Comparison of ENCODE assay signal across 1 cellular context in the genomic region with DNA sequence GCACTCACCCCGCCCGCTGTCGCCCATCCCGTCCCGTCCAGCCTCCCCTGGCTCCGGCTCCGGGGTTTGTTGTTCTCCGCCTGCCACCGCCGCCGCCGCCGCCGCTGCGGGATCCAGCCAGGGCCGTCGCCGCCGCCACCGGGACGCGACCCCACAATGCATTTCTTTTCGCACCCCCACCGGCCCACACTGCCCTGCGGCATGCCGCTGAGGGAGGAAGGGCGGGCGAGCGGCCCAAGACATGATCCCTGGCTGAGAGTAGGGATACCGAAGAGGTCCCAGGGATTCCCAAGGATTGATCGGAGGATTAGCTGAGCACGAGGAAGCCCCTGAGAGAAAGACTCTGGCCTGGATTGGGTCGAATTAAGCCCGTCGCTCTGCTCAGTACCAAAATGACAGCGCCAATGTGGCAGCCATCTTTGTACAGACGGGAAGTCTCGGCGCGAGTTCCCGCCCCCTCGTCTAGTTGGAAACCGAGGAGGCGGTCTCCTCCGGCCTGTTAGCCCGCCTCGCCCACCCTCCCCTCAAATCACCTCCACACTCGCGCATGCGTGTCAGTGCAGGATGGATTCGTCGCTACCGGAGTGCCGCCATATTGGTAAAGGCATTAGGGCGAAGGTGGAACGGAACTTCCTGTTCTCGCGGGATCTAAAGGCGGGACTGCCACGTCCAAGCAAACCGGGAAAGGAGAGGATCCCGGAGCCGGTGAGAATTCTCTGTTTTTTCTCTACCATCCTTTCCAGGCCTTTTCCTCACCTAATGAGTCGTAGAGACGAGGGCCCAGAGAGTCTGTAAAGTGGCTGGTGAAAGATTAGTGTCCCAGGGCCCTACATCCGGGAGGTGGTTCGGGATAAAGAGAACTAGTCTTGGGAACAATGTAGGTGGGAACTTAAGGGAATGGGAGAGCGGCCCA.
TF ChIP-seq lines count a peak whose summit lies in the region.

Gene RXRB (minus strand): TSS at position 432 of the 913 bp plus-strand sequence. CDS start 189 bp downstream, at position 243.
A gene with protein sequence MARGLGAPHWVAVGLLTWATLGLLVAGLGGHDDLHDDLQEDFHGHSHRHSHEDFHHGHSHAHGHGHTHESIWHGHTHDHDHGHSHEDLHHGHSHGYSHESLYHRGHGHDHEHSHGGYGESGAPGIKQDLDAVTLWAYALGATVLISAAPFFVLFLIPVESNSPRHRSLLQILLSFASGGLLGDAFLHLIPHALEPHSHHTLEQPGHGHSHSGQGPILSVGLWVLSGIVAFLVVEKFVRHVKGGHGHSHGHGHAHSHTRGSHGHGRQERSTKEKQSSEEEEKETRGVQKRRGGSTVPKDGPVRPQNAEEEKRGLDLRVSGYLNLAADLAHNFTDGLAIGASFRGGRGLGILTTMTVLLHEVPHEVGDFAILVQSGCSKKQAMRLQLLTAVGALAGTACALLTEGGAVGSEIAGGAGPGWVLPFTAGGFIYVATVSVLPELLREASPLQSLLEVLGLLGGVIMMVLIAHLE (plus strand): TSS at position 634 of the 913 bp plus-strand sequence. CDS start 379 bp downstream, outside the sequence.

TF ChIP-seq in HepG2, 621 proteins besides CTCF, POLR2A, EP300 and RAD21 (continued from another document and continues in another):
- TF ChIP-seq, protein P1, sequence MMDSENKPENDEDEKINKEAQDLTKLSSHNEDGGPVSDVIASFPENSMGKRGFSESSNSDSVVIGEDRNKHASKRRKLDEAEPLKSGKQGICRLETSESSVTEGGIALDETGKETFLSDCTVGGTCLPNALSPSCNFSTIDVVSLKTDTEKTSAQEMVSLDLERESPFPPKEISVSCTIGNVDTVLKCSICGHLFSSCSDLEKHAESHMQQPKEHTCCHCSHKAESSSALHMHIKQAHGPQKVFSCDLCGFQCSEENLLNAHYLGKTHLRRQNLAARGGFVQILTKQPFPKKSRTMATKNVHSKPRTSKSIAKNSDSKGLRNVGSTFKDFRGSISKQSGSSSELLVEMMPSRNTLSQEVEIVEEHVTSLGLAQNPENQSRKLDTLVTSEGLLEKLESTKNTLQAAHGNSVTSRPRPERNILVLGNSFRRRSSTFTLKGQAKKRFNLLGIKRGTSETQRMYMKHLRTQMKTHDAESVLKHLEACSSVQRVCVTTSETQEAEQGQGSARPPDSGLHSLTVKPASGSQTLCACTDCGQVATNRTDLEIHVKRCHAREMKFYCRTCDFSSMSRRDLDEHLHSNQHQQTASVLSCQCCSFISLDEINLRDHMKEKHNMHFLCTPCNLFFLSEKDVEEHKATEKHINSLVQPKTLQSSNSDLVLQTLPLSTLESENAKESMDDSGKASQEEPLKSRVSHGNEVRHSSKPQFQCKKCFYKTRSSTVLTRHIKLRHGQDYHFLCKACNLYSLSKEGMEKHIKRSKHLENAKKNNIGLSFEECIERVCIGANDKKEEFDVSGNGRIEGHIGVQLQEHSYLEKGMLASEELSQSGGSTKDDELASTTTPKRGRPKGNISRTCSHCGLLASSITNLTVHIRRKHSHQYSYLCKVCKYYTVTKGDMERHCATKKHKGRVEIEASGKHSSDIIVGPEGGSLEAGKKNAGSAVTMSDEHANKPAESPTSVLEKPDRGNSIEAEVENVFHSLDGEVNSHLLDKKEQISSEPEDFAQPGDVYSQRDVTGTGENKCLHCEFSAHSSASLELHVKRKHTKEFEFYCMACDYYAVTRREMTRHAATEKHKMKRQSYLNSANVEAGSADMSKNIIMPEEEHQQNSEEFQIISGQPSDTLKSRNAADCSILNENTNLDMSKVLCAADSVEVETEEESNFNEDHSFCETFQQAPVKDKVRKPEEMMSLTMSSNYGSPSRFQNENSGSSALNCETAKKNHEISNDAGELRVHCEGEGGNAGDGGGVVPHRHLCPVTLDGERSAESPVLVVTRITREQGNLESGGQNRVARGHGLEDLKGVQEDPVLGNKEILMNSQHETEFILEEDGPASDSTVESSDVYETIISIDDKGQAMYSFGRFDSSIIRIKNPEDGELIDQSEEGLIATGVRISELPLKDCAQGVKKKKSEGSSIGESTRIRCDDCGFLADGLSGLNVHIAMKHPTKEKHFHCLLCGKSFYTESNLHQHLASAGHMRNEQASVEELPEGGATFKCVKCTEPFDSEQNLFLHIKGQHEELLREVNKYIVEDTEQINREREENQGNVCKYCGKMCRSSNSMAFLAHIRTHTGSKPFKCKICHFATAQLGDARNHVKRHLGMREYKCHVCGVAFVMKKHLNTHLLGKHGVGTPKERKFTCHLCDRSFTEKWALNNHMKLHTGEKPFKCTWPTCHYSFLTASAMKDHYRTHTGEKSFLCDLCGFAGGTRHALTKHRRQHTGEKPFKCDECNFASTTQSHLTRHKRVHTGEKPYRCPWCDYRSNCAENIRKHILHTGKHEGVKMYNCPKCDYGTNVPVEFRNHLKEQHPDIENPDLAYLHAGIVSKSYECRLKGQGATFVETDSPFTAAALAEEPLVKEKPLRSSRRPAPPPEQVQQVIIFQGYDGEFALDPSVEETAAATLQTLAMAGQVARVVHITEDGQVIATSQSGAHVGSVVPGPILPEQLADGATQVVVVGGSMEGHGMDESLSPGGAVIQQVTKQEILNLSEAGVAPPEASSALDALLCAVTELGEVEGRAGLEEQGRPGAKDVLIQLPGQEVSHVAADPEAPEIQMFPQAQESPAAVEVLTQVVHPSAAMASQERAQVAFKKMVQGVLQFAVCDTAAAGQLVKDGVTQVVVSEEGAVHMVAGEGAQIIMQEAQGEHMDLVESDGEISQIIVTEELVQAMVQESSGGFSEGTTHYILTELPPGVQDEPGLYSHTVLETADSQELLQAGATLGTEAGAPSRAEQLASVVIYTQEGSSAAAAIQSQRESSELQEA (CRISPR knock-in tag; IDR thresholded peaks at IDR 0.05; ENCODE audit: not compliant biosample characterization): peak; percentile 88
- TF ChIP-seq HOXA7 (CRISPR knock-in tag; IDR thresholded peaks at IDR 0.05) (no peak), ZNF3 (CRISPR knock-in tag; IDR thresholded peaks at IDR 0.05) (peak; percentile 34; the same call in 1 of the 2 replicates), ZBTB40 (IDR thresholded peaks at IDR 0.05) (no peak), ZBTB40 (CRISPR knock-in tag; IDR thresholded peaks at IDR 0.05) (peak; percentile 90), MAFG (CRISPR knock-in tag; IDR thresholded peaks at IDR 0.05) (no peak), ZSCAN25 (CRISPR knock-in tag; IDR thresholded peaks at IDR 0.05) (peak; percentile 84), MAFF (IDR thresholded peaks at IDR 0.05; ENCODE audit: low read depth, low read length) (no peak), IKZF1 (IDR thresholded peaks at IDR 0.05) (no peak), ZBTB7A (CRISPR knock-in tag; IDR thresholded peaks at IDR 0.05) (peak; percentile 34; the same call in 1 of the 2 replicates), HMGA1 (CRISPR knock-in tag; conservative IDR thresholded peaks at IDR 0.05) (no peak), ZNF703 (CRISPR knock-in tag; IDR thresholded peaks at IDR 0.05; ENCODE audit: borderline replicate concordance) (peak; percentile 95; the same call in 1 of the 2 replicates), RBAK (CRISPR knock-in tag; IDR thresholded peaks at IDR 0.05) (0 out of 2 replicates have a peak, but pooled peaks have one; percentile 63), ZNF672 (CRISPR knock-in tag; IDR thresholded peaks at IDR 0.05) (no peak), E2F2 (CRISPR knock-in tag; IDR thresholded peaks at IDR 0.05; ENCODE audit: borderline replicate concordance) (peak; percentile 83), TBL1XR1 (IDR thresholded peaks at IDR 0.05; ENCODE audit: borderline replicate concordance, low read length, partially characterized antibody) (peak; percentile 36), GLMP (CRISPR knock-in tag; IDR thresholded peaks at IDR 0.05; ENCODE audit: borderline replicate concordance) (no peak), RXRB (CRISPR knock-in tag; IDR thresholded peaks at IDR 0.05; ENCODE audit: borderline replicate concordance) (peak; percentile 79), SALL1 (CRISPR knock-in tag; IDR thresholded peaks at IDR 0.05) (peak; percentile 83)
- TF ChIP-seq, protein P2, sequence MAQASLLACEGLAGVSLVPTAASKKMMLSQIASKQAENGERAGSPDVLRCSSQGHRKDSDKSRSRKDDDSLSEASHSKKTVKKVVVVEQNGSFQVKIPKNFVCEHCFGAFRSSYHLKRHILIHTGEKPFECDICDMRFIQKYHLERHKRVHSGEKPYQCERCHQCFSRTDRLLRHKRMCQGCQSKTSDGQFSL (CRISPR knock-in tag; IDR thresholded peaks at IDR 0.05): peak; percentile 100
- TF ChIP-seq, protein P3, sequence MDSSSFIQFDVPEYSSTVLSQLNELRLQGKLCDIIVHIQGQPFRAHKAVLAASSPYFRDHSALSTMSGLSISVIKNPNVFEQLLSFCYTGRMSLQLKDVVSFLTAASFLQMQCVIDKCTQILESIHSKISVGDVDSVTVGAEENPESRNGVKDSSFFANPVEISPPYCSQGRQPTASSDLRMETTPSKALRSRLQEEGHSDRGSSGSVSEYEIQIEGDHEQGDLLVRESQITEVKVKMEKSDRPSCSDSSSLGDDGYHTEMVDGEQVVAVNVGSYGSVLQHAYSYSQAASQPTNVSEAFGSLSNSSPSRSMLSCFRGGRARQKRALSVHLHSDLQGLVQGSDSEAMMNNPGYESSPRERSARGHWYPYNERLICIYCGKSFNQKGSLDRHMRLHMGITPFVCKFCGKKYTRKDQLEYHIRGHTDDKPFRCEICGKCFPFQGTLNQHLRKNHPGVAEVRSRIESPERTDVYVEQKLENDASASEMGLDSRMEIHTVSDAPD (CRISPR knock-in tag; IDR thresholded peaks at IDR 0.05): no peak; the same call in 1 of the 2 replicates
- TF ChIP-seq, protein P4, sequence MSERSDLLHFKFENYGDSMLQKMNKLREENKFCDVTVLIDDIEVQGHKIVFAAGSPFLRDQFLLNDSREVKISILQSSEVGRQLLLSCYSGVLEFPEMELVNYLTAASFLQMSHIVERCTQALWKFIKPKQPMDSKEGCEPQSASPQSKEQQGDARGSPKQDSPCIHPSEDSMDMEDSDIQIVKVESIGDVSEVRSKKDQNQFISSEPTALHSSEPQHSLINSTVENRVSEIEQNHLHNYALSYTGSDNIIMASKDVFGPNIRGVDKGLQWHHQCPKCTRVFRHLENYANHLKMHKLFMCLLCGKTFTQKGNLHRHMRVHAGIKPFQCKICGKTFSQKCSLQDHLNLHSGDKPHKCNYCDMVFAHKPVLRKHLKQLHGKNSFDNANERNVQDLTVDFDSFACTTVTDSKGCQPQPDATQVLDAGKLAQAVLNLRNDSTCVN (CRISPR knock-in tag; IDR thresholded peaks at IDR 0.05; ENCODE audit: borderline replicate concordance): peak; percentile 72
